33 cellular contexts compared by ENCODE assay signal in genomic region chr7:107570298-107570697, GRCh38.
"Had no signal": no experiment of that assay in that cellular context is flagged by ENCODE, and none has a peak within 500 bp of the region (broad histone marks: within the 10 kb centered on the region; RNA-seq: fewer than 3 reads in every experiment).

No MANE protein-coding gene starts in this region.

- FAIRE-seq: TTC549 had no signal

- DNase-seq: activated B cell treated with CpG ODN at 0.5 μM for 24 hours; activated CD4-positive, alpha-beta memory T cell treated with anti-CD3 and anti-CD28 coated beads for 36 hours; activated CD4-positive, alpha-beta T cell treated with anti-CD3 and anti-CD28 coated beads for 36 hours; activated CD4-positive, alpha-beta T cell treated with anti-CD3 and anti-CD28 coated beads for 48 hours; activated CD4-positive, alpha-beta T cell treated with anti-CD3 and anti-CD28 coated beads, Interleukin-2, amount 50 U/mL, for 1 hour; activated CD4-positive, alpha-beta T cell treated with anti-CD3 and anti-CD28 coated beads, Interleukin-2, amount 50 U/mL, for 4 hours; activated CD4-positive, CD25-positive, alpha-beta regulatory T cell treated with anti-CD3 and anti-CD28 coated beads, Interleukin-2, amount 50 U/mL, for 72 hours; activated CD8-positive, alpha-beta memory T cell treated with anti-CD3 and anti-CD28 coated beads, Interleukin-2, amount 50 U/mL, for 4 hours; activated CD8-positive, alpha-beta T cell treated with anti-CD3 and anti-CD28 coated beads for 36 hours; activated effector memory CD4-positive, alpha-beta T cell treated with anti-CD3 and anti-CD28 coated beads, Interleukin-2, amount 50 U/mL, for 16 hours; activated gamma-delta T cell treated with Interleukin-2 at 50 U/mL for 16 hours; activated naive CD4-positive, alpha-beta T cell; activated naive CD4-positive, alpha-beta T cell treated with anti-CD3 and anti-CD28 coated beads for 36 hours; activated naive CD4-positive, alpha-beta T cell treated with anti-CD3 and anti-CD28 coated beads, Interleukin-2, amount 50 U/mL, for 16 hours; activated naive CD8-positive, alpha-beta T cell treated with anti-CD3 and anti-CD28 coated beads for 36 hours; activated T-cell treated with anti-CD3 and anti-CD28 coated beads for 4 hours; activated T-cell treated with anti-CD3 and anti-CD28 coated beads, Interleukin-2, amount 50 U/mL, for 1 hour; activated T-cell treated with anti-CD3 and anti-CD28 coated beads, Interleukin-2, amount 50 U/mL, for 4 hours; activated T-cell treated with anti-CD3 and anti-CD28 coated beads, Interleukin-2, amount 50 U/mL, for 72 hours; adrenal gland; amniotic stem cell; aorta; body of pancreas; brain microvascular endothelial cell; central memory CD4-positive, alpha-beta T cell; T-helper 1 cell; T-helper 2 cell; T-helper 9 cell had no signal

- H3K36me3 ChIP-seq: adrenal gland had no signal

- H3K9me3 ChIP-seq: adrenal gland, body of pancreas, breast epithelium had no signal

- H3K4me1 ChIP-seq: body of pancreas, breast epithelium had no signal

- H3K27me3 ChIP-seq: adrenal gland, body of pancreas, brain microvascular endothelial cell, breast epithelium had no signal

- H3K27ac ChIP-seq: adrenal gland, body of pancreas, brain microvascular endothelial cell, breast epithelium, VCaP had no signal

- ATAC-seq: activated CD4-positive, alpha-beta T cell treated with anti-CD3 and anti-CD28 coated beads for 36 hours; activated CD8-positive, alpha-beta T cell treated with anti-CD3 and anti-CD28 coated beads for 36 hours; activated naive CD4-positive, alpha-beta T cell treated with anti-CD3 and anti-CD28 coated beads, Interleukin-2, amount 50 U/mL, for 72 hours; activated T-cell treated with anti-CD3 and anti-CD28 coated beads, Interleukin-2, amount 50 U/mL, for 4 hours; activated T-cell treated with anti-CD3 and anti-CD28 coated beads, Interleukin-2, amount 50 U/mL, for 72 hours; activated T-helper 17 cell treated with anti-CD3 and anti-CD28 coated beads, Interleukin-2, amount 50 U/mL, for 72 hours; body of pancreas had no signal

- H3K4me3 ChIP-seq: adrenal gland, body of pancreas, breast epithelium had no signal
